ENCODE assay signal across 22 cellular contexts in the genomic region with DNA sequence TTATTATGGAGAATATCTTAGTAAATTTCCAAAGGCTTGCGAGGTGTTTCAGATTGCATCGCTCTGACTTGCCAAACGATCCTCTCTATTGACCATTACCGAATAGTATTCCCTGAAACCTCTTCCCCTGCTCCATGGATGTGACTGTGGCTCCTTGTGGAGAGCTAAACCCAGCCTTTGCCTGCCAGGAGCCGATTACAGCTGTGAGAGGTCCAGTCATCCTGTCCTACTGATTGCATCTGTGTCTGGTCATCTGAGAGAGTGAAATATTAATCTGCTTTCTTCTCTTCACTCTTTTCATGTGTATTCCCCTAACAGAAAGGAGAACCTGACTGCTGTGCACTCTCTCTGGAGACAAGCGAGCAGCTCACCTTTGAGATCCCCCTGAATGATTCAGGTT.
"Had no signal": no experiment of that assay in that cellular context is flagged by ENCODE, and none has a peak within 500 bp of the region (broad histone marks: within the 10 kb centered on the region; RNA-seq: fewer than 3 reads in every experiment).

No MANE protein-coding gene starts in this region.

- ATAC-seq: PC-3, Right ventricle myocardium inferior had no signal

- H3K27me3 ChIP-seq: Peyer's patch, SJCRH30 had no signal

- H3K9me3 ChIP-seq: Peyer's patch, SJCRH30 had no signal

- H3K9ac ChIP-seq: KMS-11 had no signal

- H3K4me1 ChIP-seq: Peyer's patch, SJCRH30 had no signal

- H3K27ac ChIP-seq: KMS-11, Peyer's patch, SJCRH30, SK-N-MC had no signal

- H3K4me2 ChIP-seq: KMS-11 had no signal

- H3K36me3 ChIP-seq: Peyer's patch, SJCRH30 had no signal

- DNase-seq: Kasumi-1; MM.1S; NCI-H1092 treated with DMSO at 0.1 percent for 48 hours; NCI-H1436; NCI-H187; NCI-H2029; NCI-H2081 treated with DMSO at 0.1 percent for 48 hours; NCI-H2171; NCI-H226; NCI-H446; NCI-H510A; NCI-H524 treated with DMSO at 0.1 percent for 48 hours; NCI-H69; NCI-H774; NK-92 treated with Interleukin-12 subunit alpha and Interleukin-12 subunit beta, amount 100 ng/mL, for 24 hours; PC-3; Peyer's patch; SHP77 treated with DMSO at 0.1 percent for 48 hours; SJCRH30 had no signal

- H3K4me3 ChIP-seq: Peyer's patch, SJCRH30, SK-N-MC had no signal
